In the genomic region with DNA sequence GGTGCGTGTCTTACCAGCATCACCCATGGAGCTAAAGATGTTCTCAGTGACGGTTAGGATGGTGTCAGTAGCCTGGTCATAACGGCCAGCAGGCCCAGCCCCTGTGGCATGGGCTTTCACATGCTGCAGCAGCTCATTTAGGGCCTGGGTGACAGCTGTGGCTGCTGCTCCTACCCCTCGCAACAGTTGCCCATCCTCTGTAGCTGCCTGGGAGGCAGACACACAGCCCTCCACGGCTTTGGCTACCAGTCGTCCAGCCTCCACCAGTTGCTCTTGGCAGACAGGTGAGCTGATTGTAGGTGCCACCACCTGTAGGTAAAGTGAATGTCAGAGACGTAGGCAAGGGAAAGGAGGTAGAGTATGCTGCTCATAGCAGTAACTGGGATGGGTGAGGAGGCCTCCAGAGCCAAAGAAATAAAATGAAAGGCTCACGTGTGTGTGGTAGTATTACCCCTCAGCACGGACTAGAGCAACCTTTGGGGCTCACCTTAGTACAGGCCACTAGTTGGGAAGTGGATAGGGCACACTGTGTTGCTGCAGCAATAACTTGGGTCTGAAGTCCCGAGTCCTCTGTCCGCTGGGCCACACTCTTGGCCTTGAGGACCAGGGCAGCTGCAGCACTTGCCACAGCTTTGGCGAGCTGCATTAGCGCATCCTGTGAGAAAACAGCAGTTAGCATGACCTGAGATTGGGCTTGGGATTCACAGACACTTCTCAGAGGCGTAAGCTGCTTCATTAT, we compare ENCODE assay signal across 17 cellular contexts.
"Had no signal": no experiment of that assay in that cellular context is flagged by ENCODE, and none has a peak within 500 bp of the region (broad histone marks: within the 10 kb centered on the region; RNA-seq: fewer than 3 reads in every experiment).

No MANE protein-coding gene starts in this region.

- DNase-seq: activated CD4-positive, alpha-beta T cell treated with anti-CD3 and anti-CD28 coated beads, Interleukin-2, amount 50 U/mL, for 48 hours; activated CD4-positive, CD25-positive, alpha-beta regulatory T cell treated with anti-CD3 and anti-CD28 coated beads, Interleukin-2, amount 50 U/mL, for 72 hours; activated CD8-positive, alpha-beta memory T cell treated with anti-CD3 and anti-CD28 coated beads, Interleukin-2, amount 10 ng/mL, durations not matched to agents 7 days and 5 days; activated gamma-delta T cell treated with Interleukin-2 at 50 U/mL for 16 hours; activated naive CD8-positive, alpha-beta T cell treated with anti-CD3 and anti-CD28 coated beads for 36 hours; activated T-cell treated with anti-CD3 and anti-CD28 coated beads, Interleukin-2, amount 50 U/mL, for 72 hours; anterior cingulate cortex; effector CD4-positive, alpha-beta T cell; lower lobe of right lung; mucosa of descending colon; SHP77 treated with DMSO at 0.1 percent for 48 hours; stimulated activated CD4-positive, alpha-beta T cell treated with anti-CD3 and anti-CD28 coated beads, Interleukin-12 subunit alpha, Interleukin-12 subunit beta, amount 100 ng/mL, for 4 hours; stimulated activated CD8-positive, alpha-beta memory T cell treated with anti-CD3 and anti-CD28 coated beads, Interleukin-4, amount 100 ng/mL, for 48 hours; stomach; thyroid gland had no signal

- H3K4me3 ChIP-seq: coronary artery, lower lobe of right lung, mucosa of descending colon, stomach, thyroid gland had no signal

- H3K9me3 ChIP-seq: lower lobe of right lung, mucosa of descending colon, stomach, thyroid gland had no signal

- H3K4me3 Mint-ChIP-seq: activated CD8-positive, alpha-beta memory T cell treated with anti-CD3 and anti-CD28 coated beads, Interleukin-2, amount 10 ng/mL, durations not matched to agents 7 days and 5 days; activated naive CD8-positive, alpha-beta T cell treated with anti-CD3 and anti-CD28 coated beads for 36 hours; activated T-cell treated with anti-CD3 and anti-CD28 coated beads, Interleukin-2, amount 50 U/mL, for 72 hours; nephron had no signal

- H3K27ac ChIP-seq: lower lobe of right lung, thyroid gland had no signal

- H3K4me1 ChIP-seq: lower lobe of right lung, thyroid gland had no signal

- H3K27me3 ChIP-seq: stomach, thyroid gland had no signal

- H3K9me3 Mint-ChIP-seq: activated naive CD8-positive, alpha-beta T cell treated with anti-CD3 and anti-CD28 coated beads for 36 hours; activated T-cell treated with anti-CD3 and anti-CD28 coated beads, Interleukin-2, amount 50 U/mL, for 72 hours; nephron had no signal

- H3K27ac Mint-ChIP-seq: activated CD8-positive, alpha-beta memory T cell treated with anti-CD3 and anti-CD28 coated beads, Interleukin-2, amount 10 ng/mL, durations not matched to agents 7 days and 5 days; activated naive CD8-positive, alpha-beta T cell treated with anti-CD3 and anti-CD28 coated beads for 36 hours; activated T-cell treated with anti-CD3 and anti-CD28 coated beads, Interleukin-2, amount 50 U/mL, for 72 hours; nephron had no signal

- H3K27me3 Mint-ChIP-seq: activated CD8-positive, alpha-beta memory T cell treated with anti-CD3 and anti-CD28 coated beads, Interleukin-2, amount 10 ng/mL, durations not matched to agents 7 days and 5 days; activated naive CD8-positive, alpha-beta T cell treated with anti-CD3 and anti-CD28 coated beads for 36 hours had no signal

- ATAC-seq: activated CD8-positive, alpha-beta memory T cell treated with anti-CD3 and anti-CD28 coated beads, Interleukin-2, amount 10 ng/mL, durations not matched to agents 7 days and 5 days; activated T-cell treated with anti-CD3 and anti-CD28 coated beads, Interleukin-2, amount 50 U/mL, for 72 hours; lower lobe of right lung; mucosa of descending colon had no signal

- H3K4me1 Mint-ChIP-seq: activated CD8-positive, alpha-beta memory T cell treated with anti-CD3 and anti-CD28 coated beads, Interleukin-2, amount 10 ng/mL, durations not matched to agents 7 days and 5 days; activated naive CD8-positive, alpha-beta T cell treated with anti-CD3 and anti-CD28 coated beads for 36 hours had no signal
